ENCODE assay signal across 10 cellular contexts in the genomic region with DNA sequence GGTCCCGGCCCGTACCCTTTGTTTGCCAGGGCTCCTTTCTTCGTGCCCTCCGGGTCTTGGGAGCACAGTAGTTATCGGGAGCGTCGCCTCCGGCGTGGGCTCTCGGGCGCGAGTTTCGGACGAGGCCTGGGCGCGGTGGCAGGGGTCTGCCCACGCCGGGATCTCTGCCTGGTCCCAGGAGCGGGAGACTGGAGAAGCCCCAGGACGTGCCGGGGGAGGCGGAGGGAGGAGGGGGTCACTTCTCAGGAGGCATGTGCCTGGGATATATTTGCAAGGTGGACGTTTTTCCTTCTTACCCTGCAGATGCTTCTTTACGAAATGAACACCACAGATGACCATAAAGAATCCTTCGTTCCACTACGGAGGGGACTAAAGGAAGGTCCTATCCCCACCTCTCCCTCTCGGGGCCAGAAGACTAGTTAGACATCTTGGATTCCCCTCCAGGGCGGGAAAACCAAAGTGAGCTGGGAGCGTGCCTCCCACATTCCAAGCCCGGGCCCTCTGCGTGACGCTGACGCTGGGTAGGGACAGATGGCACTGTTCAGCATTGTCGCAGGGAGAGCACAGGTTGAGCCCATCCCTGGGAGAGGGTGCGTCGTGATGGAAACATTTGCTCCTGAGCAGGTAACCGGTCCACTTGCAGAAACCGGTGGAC. TPM values are rescaled to one million over a fixed set of nuclear protein-coding genes. Genes with fewer than 3 reads are reported as not detected.
DNase-seq lines count a peak whose midpoint lies in the region; ATAC-seq and TF ChIP-seq lines count a peak whose summit lies in the region.
"Had no signal": no experiment of that assay in that cellular context is flagged by ENCODE, and none has a peak within 500 bp of the region (broad histone marks: within the 10 kb centered on the region; RNA-seq: fewer than 3 reads in every experiment).

No MANE protein-coding gene starts in this region.

- CTCF ChIA-PET in T-cell (lab: Charles Lee): interaction anchor here (0.7 to 1.0 kb wide), 3 partner anchors 30 to 380 kb away, joined by 3 to 6 read pairs (median 5); no protein-coding TSS in a partner anchor

- ATAC-seq in GM21528 (IDR thresholded peaks at IDR 0.05; ENCODE audit: low FRiP score, unreplicated experiment): peak; percentile 23
- no peak for ATAC-seq in T-cell (replicated peaks in 1 of 4)
- ATAC-seq in heart left ventricle: peak; percentile 1 to 16 (median 6)
- no peak for ATAC-seq in GM21423 (IDR thresholded peaks at IDR 0.05; ENCODE audit: unreplicated experiment)

- H3K27ac ChIP-seq in heart left ventricle: peak overlapping the region; percentile 70 to 96 (median 91)

- H3K36me3 ChIP-seq in heart left ventricle (peaks cover 0 to 25% (median 0%) of the 10 kb centered on the region in 9 donors), BE2C (no peaks in the 10 kb centered on the region; the same call in 1 of the 2 replicates)

- TF ChIP-seq POLR2A in heart left ventricle (IDR thresholded peaks at IDR 0.05): no peak

- peak overlapping the region; percentile 53 to 84 (median 59) for H3K4me3 Mint-ChIP-seq in T-cell

- peaks cover 0 to 13% (median 11%) of the 10 kb centered on the region in 3 donors for H3K4me1 Mint-ChIP-seq in T-cell

- peaks cover 0 to 81% (median 20%) of the 10 kb centered on the region in 12 donors for H3K4me1 ChIP-seq in heart left ventricle
- H3K4me1 ChIP-seq in BE2C: 0 out of 2 replicates have a peak, but pooled peaks cover 3% of the 10 kb centered on the region

- H3K9me3 ChIP-seq in heart left ventricle (no peaks in the 10 kb centered on the region), BE2C (no peaks in the 10 kb centered on the region)

- intact Hi-C loops in heart left ventricle (cut with DNase I): no loop called here

- 22 to 54% (median 40%) methylated on average over 21 to 38 of the region's 38 CpGs for WGBS in heart left ventricle, 4 donors

- POLR2A ChIA-PET in T-cell (lab: Charles Lee): no interaction called here

- no peaks in the 10 kb centered on the region for H3K9me3 Mint-ChIP-seq in T-cell
- H3K9me3 Mint-ChIP-seq: dendritic cell treated with granulocyte-macrophage colony-stimulating factor and Interleukin-4, amounts not matched to agents 40 ng/mL and 50 ng/mL, for 4 days had no signal

- H3K4me3 ChIP-seq in heart left ventricle (peak overlapping the region in 11 of 12 donors; percentile 19 to 80 (median 70)), skeletal muscle cell (ENCODE audit: low read depth, low read length) (peak overlapping the region; percentile 98), BE2C (ENCODE audit: low read depth, low read length) (no peak overlapping the region)

- no peaks in the 10 kb centered on the region for H3K36me3 Mint-ChIP-seq in T-cell

- DNase-seq in T-cell (no peak), heart left ventricle (peak in 2 of 5 donors; percentile 54 to 59), skeletal muscle cell (ENCODE audit: low read depth) (no peak), BE2C (no peak), NCI-H345 treated with DMSO at 0.1 percent for 48 hours (lab: John Stamatoyannopoulos, UW; ENCODE audit: unreplicated experiment) (no peak), GM10266 (ENCODE audit: extremely low spot score) (no peak)
- DNase-seq: NCI-H524 treated with DMSO at 0.1 percent for 48 hours had no signal

- peaks cover 0 to 32% of the 10 kb centered on the region in 2 donors for H3K27me3 Mint-ChIP-seq in T-cell

- TF ChIP-seq CTCF in heart left ventricle (IDR thresholded peaks at IDR 0.05) (no peak), BE2C (IDR thresholded peaks at IDR 0.05; ENCODE audit: low read depth, low read length) (no peak), GM10266 (IDR thresholded peaks at IDR 0.05; ENCODE audit: control insufficient read depth, insufficient read depth, low read depth, missing control alignments) (no peak)

- H3K27me3 ChIP-seq in heart left ventricle (peaks cover 0 to 22% (median 0%) of the 10 kb centered on the region in 9 donors), BE2C (no peaks in the 10 kb centered on the region)

- H3K27ac Mint-ChIP-seq in T-cell: no peak overlapping the region

RNA-seq across cellular contexts. Expression of a gene that starts 0.5 kb away (rescaled TPM):
- 1 to 10 TPM in 4 of 5 donors, under 1 TPM in 1; 0.56 to 1.2 (median 1.1) TPM for total RNA-seq in T-cell
- 1,000 to 10,000 TPM in 7 of 9 donors, 100 to 1,000 TPM in 2; 649 to 4,692 (median 1,370) TPM for total RNA-seq in heart left ventricle
- 100 to 1,000 TPM; 669 to 913 TPM for polyA plus RNA-seq in heart left ventricle
- polyA plus RNA-seq in BE2C (2012; ENCODE audit: insufficient read depth, insufficient read length, low read depth): 47.8 TPM

Comparison
In these comparisons a context has a peak if more than half of its experiments do, and no peak if none do; other contexts are left out.
1. ATAC-seq: peak in GM21528 (single experiment) and heart left ventricle (4 of 4); none in T-cell (0 of 4) and GM21423 (single experiment).
2. RNA of a gene that starts 0.5 kb away (total RNA-seq): 649 to 4,692 TPM in heart left ventricle; 0.56 to 1.2 TPM in T-cell; every median in the first group is over 100 times any median in the second.